In the genomic region with DNA sequence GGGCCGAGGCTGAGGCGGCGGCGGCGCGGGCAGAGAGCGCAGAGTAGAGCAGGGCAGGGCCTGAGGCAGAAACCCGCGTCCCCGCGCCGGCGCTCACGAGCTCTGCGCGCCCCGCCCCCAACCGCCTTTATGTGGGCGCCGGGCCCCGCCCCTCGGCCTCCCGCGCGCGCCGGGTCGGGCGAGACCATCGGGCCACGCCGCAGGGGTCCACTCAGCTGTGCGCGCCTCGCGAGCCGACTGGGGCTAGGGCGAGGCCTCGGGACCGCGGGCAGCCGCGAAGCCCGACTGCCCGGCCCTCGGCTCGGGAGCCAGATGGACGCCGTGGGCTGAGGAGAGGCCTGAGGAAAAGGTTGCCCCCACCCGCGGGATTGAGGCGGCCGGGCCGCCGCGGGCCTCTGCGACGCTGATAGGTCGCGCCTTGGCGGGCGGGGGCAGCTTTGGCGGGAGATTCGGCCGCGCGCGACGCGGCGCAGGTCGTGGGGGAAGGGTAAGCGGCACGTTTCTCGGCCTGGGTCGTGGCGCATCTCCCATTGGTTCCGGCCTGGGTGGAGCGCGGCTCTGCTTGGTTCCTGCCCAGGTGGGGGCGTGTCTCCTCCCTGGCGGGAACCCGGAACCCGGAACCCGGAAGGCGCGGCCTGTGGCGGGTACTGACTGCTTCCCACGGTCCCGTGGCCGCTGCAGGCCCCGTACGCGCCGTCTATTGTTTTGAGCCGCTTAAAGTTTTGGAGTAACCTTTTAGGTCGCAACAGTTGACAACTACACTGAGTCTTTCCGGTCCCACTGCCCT, we compare ENCODE assay signal across 8 cellular contexts. TPM values are rescaled to one million over a fixed set of nuclear protein-coding genes. Genes with fewer than 3 reads are reported as not detected.
A peak's percentile ranks its signal among the peaks of the same experiment; 100 is the strongest.
DNase-seq lines count a peak whose midpoint lies in the region; ATAC-seq and TF ChIP-seq lines count a peak whose summit lies in the region.

A gene (minus strand): TSS at position 104 of the 787 bp plus-strand sequence. CDS start 131 bp downstream, outside the sequence.

- peak within 1 kb of the TSS; percentile 59 for H3K4me3 ChIP-seq in kidney epithelial cell (ENCODE audit: low read depth, low read length)

- no peaks in the 10 kb centered on the region for H3K36me3 ChIP-seq in kidney epithelial cell (ENCODE audit: control insufficient read depth, insufficient read depth, low read length)

- H3K27me3 ChIP-seq in kidney epithelial cell (ENCODE audit: control insufficient read depth, insufficient read depth, low read length) = no peaks in the 10 kb centered on the region

- peak; percentile 87 for DNase-seq in Ammon's horn (ENCODE audit: low spot score)
- peak; percentile 99 for DNase-seq in GM19238 (ENCODE audit: insufficient read length, low spot score)
- DNase-seq in NCI-H510A (lab: John Stamatoyannopoulos, UW) = peak; percentile 96
- DNase-seq in activated CD4-positive, alpha-beta T cell treated with anti-CD3 and anti-CD28 coated beads for 1 hour = peak; percentile 98
- DNase-seq in cerebellar nuclear complex (lab: John Stamatoyannopoulos, UW) = peak; percentile 12 to 52
- peak; percentile 65 for DNase-seq in kidney epithelial cell (ENCODE audit: low read depth)
- DNase-seq in stimulated activated CD4-positive, alpha-beta T cell treated with anti-CD3 and anti-CD28 coated beads, Interleukin-15, amount 100 ng/mL, for 48 hours (ENCODE audit: low read depth in 2 of 2) = peak; percentile 99

- peak; percentile 72 for ATAC-seq in HG03439 (IDR thresholded peaks at IDR 0.05; ENCODE audit: unreplicated experiment)

- no peak for TF ChIP-seq CTCF in kidney epithelial cell (IDR thresholded peaks at IDR 0.05; ENCODE audit: insufficient read depth, low read length, poor library complexity, severe bottlenecking)

RNA-seq across cellular contexts. Expression of the gene that starts here (rescaled TPM):
- total RNA-seq in kidney epithelial cell = 66.0 and 74.8 TPM in 2 replicates

Comparison
In these comparisons a context has a peak if more than half of its experiments do, and no peak if none do; other contexts are left out.
1. Peak in every context shown above with its lines: DNase-seq, ATAC-seq and H3K4me3 ChIP-seq.
2. DNase-seq: peak in every context shown above with its lines; median percentile 99 in GM19238; 99 in stimulated activated CD4-positive, alpha-beta T cell treated with anti-CD3 and anti-CD28 coated beads, Interleukin-15, amount 100 ng/mL, for 48 hours; 98 in activated CD4-positive, alpha-beta T cell treated with anti-CD3 and anti-CD28 coated beads for 1 hour; 96 in NCI-H510A; 87 in Ammon's horn; 65 in kidney epithelial cell; 32 in cerebellar nuclear complex.